1 cellular context compared by ENCODE assay signal in genomic region chr5:125042243-125042887, GRCh38.
A peak's percentile ranks its signal among the peaks of the same experiment; 100 is the strongest.
TF ChIP-seq lines count a peak whose summit lies in the region.

No MANE protein-coding gene starts in this region.

TF ChIP-seq in SK-N-SH, 30 proteins besides CTCF, POLR2A, EP300 and RAD21:
- no peak for TF ChIP-seq NRF1 (IDR thresholded peaks at IDR 0.05; ENCODE audit: low read depth, low read length)
- no peak for TF ChIP-seq RFX5 (IDR thresholded peaks at IDR 0.05; ENCODE audit: low read length)
- TF ChIP-seq, protein P1, sequence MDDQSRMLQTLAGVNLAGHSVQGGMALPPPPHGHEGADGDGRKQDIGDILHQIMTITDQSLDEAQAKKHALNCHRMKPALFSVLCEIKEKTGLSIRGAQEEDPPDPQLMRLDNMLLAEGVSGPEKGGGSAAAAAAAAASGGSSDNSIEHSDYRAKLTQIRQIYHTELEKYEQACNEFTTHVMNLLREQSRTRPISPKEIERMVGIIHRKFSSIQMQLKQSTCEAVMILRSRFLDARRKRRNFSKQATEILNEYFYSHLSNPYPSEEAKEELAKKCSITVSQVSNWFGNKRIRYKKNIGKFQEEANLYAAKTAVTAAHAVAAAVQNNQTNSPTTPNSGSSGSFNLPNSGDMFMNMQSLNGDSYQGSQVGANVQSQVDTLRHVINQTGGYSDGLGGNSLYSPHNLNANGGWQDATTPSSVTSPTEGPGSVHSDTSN (IDR thresholded peaks at IDR 0.05) = no peak
- TF ChIP-seq RXRA (IDR thresholded peaks at IDR 0.05; ENCODE audit: borderline replicate concordance, low read depth) = no peak
- TF ChIP-seq NFIC (IDR thresholded peaks at IDR 0.05; ENCODE audit: borderline replicate concordance) = peak; percentile 47; the same call in 1 of the 2 replicates
- TF ChIP-seq TCF12 (IDR thresholded peaks at IDR 0.05) = peak; percentile 82
- TF ChIP-seq, protein P2, sequence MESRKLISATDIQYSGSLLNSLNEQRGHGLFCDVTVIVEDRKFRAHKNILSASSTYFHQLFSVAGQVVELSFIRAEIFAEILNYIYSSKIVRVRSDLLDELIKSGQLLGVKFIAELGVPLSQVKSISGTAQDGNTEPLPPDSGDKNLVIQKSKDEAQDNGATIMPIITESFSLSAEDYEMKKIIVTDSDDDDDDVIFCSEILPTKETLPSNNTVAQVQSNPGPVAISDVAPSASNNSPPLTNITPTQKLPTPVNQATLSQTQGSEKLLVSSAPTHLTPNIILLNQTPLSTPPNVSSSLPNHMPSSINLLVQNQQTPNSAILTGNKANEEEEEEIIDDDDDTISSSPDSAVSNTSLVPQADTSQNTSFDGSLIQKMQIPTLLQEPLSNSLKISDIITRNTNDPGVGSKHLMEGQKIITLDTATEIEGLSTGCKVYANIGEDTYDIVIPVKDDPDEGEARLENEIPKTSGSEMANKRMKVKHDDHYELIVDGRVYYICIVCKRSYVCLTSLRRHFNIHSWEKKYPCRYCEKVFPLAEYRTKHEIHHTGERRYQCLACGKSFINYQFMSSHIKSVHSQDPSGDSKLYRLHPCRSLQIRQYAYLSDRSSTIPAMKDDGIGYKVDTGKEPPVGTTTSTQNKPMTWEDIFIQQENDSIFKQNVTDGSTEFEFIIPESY (IDR thresholded peaks at IDR 0.05; ENCODE audit: borderline replicate concordance, low read depth) = no peak
- TF ChIP-seq FOSL2 (IDR thresholded peaks at IDR 0.05; ENCODE audit: borderline replicate concordance, low read depth) = peak; percentile 7; the same call in 1 of the 2 replicates
- TF ChIP-seq, protein P3, sequence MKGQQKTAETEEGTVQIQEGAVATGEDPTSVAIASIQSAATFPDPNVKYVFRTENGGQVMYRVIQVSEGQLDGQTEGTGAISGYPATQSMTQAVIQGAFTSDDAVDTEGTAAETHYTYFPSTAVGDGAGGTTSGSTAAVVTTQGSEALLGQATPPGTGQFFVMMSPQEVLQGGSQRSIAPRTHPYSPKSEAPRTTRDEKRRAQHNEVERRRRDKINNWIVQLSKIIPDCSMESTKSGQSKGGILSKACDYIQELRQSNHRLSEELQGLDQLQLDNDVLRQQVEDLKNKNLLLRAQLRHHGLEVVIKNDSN (IDR thresholded peaks at IDR 0.05; ENCODE audit: borderline replicate concordance, low read depth) = no peak
